ENCODE assay signal across 9 cellular contexts in genomic region chr3:157064402-157064801, GRCh38.
DNase-seq lines count a peak whose midpoint lies in the region; ATAC-seq and TF ChIP-seq lines count a peak whose summit lies in the region.
"Had no signal": no experiment of that assay in that cellular context is flagged by ENCODE, and none has a peak within 500 bp of the region (broad histone marks: within the 10 kb centered on the region; RNA-seq: fewer than 3 reads in every experiment).

No MANE protein-coding gene starts in this region.

- no peak overlapping the region for H3K23ac ChIP-seq in IMR-90 (ENCODE audit: low read depth, low read length)
- H3K23ac ChIP-seq in mesendoderm (ENCODE audit: low read length): no peak overlapping the region

- H3K4me1 Mint-ChIP-seq in endothelial cell (ENCODE audit: unreplicated experiment): no peaks in the 10 kb centered on the region
- H3K4me1 Mint-ChIP-seq in natural killer cell: peaks cover 16 to 17% of the 10 kb centered on the region in 2 donors

- H3K36me3 Mint-ChIP-seq in endothelial cell (ENCODE audit: low read depth, unreplicated experiment) (no peaks in the 10 kb centered on the region), natural killer cell (no peaks in the 10 kb centered on the region)
- H3K36me3 Mint-ChIP-seq: natural killer cell treated with Interleukin-12 subunit alpha and Interleukin-12 subunit beta and Interleukin-15 and Interleukin-18, amount 100 ng/mL, for 72 hours had no signal

- H3K4ac ChIP-seq in IMR-90 (ENCODE audit: low read depth, low read length) (no peak overlapping the region; the same call in 1 of the 2 replicates), mesendoderm (ENCODE audit: low read depth, low read length) (peak overlapping the region; percentile 48)

- H3K27ac ChIP-seq in IMR-90 (ENCODE audit: insufficient read depth, low read length) (no peak overlapping the region), mesendoderm (ENCODE audit: low read depth, low read length) (no peak overlapping the region)

- no peak overlapping the region for H3K4me2 ChIP-seq in IMR-90 (ENCODE audit: low read depth, low read length)
- no peak overlapping the region for H3K4me2 ChIP-seq in mesendoderm (ENCODE audit: low read length)

- no peak overlapping the region for H3K14ac ChIP-seq in IMR-90 (replicated peaks; ENCODE audit: low read depth, low read length)

- H3K79me1 ChIP-seq in IMR-90 (ENCODE audit: low read depth in 1 of 2, low read length in 2 of 2) (no peaks in the 10 kb centered on the region), mesendoderm (ENCODE audit: low read length) (no peaks in the 10 kb centered on the region)

- peaks cover 12% of the 10 kb centered on the region; the same call in 1 of the 2 replicates for H3K9me1 ChIP-seq in IMR-90 (ENCODE audit: insufficient read depth, low read length)

- no peaks in the 10 kb centered on the region for H4K20me1 ChIP-seq in IMR-90 (ENCODE audit: insufficient read depth, low read length)

- CTCF ChIA-PET in IMR-90 (lab: Yijun Ruan, JAX): no interaction called here

- POLR2A ChIA-PET in IMR-90 (lab: Charles Lee; ENCODE audit: unreplicated experiment): no interaction called here

- H4K8ac ChIP-seq in IMR-90 (ENCODE audit: low read depth in 2 of 2, low read length in 2 of 2) (no peak overlapping the region), mesendoderm (ENCODE audit: low read depth, low read length) (no peak overlapping the region)

- H3K9me3 ChIP-seq in IMR-90 (ENCODE audit: control insufficient read depth, insufficient read depth, low read length): no peaks in the 10 kb centered on the region

- no peak for TF ChIP-seq POLR2A in IMR-90 (IDR thresholded peaks at IDR 0.05; ENCODE audit: low read depth, low read length)

- no peak overlapping the region for H2BK120ac ChIP-seq in IMR-90 (ENCODE audit: low read depth, low read length)
- H2BK120ac ChIP-seq in mesendoderm (ENCODE audit: low read depth, low read length): no peak overlapping the region

- H3K56ac ChIP-seq in IMR-90 (ENCODE audit: extremely low read depth, insufficient read depth, low read length) (no peak overlapping the region), mesendoderm (ENCODE audit: low read length) (peak overlapping the region; percentile 30)

- no peak overlapping the region for H4K91ac ChIP-seq in IMR-90 (ENCODE audit: insufficient read depth, low read depth, low read length)

- H3K4me3 ChIP-seq in IMR-90 (ENCODE audit: insufficient read depth, low read depth, low read length) (no peak overlapping the region), mesendoderm (ENCODE audit: low read length) (no peak overlapping the region)

- no peak for TF ChIP-seq RAD21 in IMR-90 (IDR thresholded peaks at IDR 0.05; ENCODE audit: low read length)

- dilution Hi-C loops in IMR-90 (cut with HindIII; ENCODE audit: low sequenced_read_pairs, unreplicated experiment): no loop called here

- in situ Hi-C loops in IMR-90 (cut with MboI; ENCODE audit: low sequenced_read_pairs): no loop called here

- H3K4me1 ChIP-seq in IMR-90 (ENCODE audit: control insufficient read depth, insufficient read depth, low read length) (peaks cover 9% of the 10 kb centered on the region), mesendoderm (ENCODE audit: control insufficient read depth, low read depth, low read length) (peaks cover 13% of the 10 kb centered on the region)

- H2BK20ac ChIP-seq in IMR-90 (ENCODE audit: low read depth, low read length): no peak overlapping the region

- H2AK5ac ChIP-seq in IMR-90 (ENCODE audit: low read depth, low read length) (no peak overlapping the region), mesendoderm (ENCODE audit: low read length) (peak overlapping the region; percentile 37)

- intact Hi-C loops in IMR-90 (cut with micrococcal nuclease): no loop called here
- intact Hi-C loops in natural killer cell (cut with micrococcal nuclease): no loop called here

- H3K27me3 Mint-ChIP-seq in endothelial cell (ENCODE audit: unreplicated experiment): peaks cover 1% of the 10 kb centered on the region
- H3K27me3 Mint-ChIP-seq in natural killer cell (ENCODE audit: low read depth in 2 of 2): peaks cover 6 to 38% of the 10 kb centered on the region in 2 donors

- 71% methylated on average over 2 of the region's 7 CpGs; no CpG with 5 or more reads in 1 of the 2 experiments for WGBS in IMR-90 (ENCODE audit: extremely low coverage in 2 of 2, insufficient read length in 1 of 2), 2 experiments
- WGBS in mesendoderm (ENCODE audit: extremely low coverage, insufficient coverage, low lambda C conversion rate): no CpG with 5 or more reads among the region's 7 CpGs

- H3K9me3 Mint-ChIP-seq in endothelial cell (ENCODE audit: unreplicated experiment): no peaks in the 10 kb centered on the region
- H3K9me3 Mint-ChIP-seq in natural killer cell: no peaks in the 10 kb centered on the region
- H3K9me3 Mint-ChIP-seq: natural killer cell treated with Interleukin-12 subunit alpha and Interleukin-12 subunit beta and Interleukin-15 and Interleukin-18, amount 100 ng/mL, for 72 hours had no signal

- no peak overlapping the region for H3K27ac Mint-ChIP-seq in endothelial cell (ENCODE audit: unreplicated experiment)
- H3K27ac Mint-ChIP-seq in natural killer cell: no peak overlapping the region
- H3K27ac Mint-ChIP-seq: natural killer cell treated with Interleukin-12 subunit alpha and Interleukin-12 subunit beta and Interleukin-15 and Interleukin-18, amount 100 ng/mL, for 72 hours had no signal

- TF ChIP-seq CTCF in IMR-90 (conservative IDR thresholded peaks at IDR 0.05; ENCODE audit: low read depth, low read length) (no peak), endothelial cell (IDR thresholded peaks at IDR 0.05; ENCODE audit: unreplicated experiment) (no peak), natural killer cell (IDR thresholded peaks at IDR 0.05) (no peak)

- H3K36me3 ChIP-seq in IMR-90 (ENCODE audit: control insufficient read depth, insufficient read depth, low read length) (no peaks in the 10 kb centered on the region), mesendoderm (ENCODE audit: control insufficient read depth, insufficient read depth, low read length) (no peaks in the 10 kb centered on the region)

- H2BK5ac ChIP-seq in IMR-90 (ENCODE audit: low read depth, low read length, poor library complexity, severe bottlenecking) (no peak overlapping the region), mesendoderm (ENCODE audit: low read length) (peak overlapping the region; percentile 79)

- H3K18ac ChIP-seq in IMR-90 (ENCODE audit: low read depth, low read length) (no peak overlapping the region), mesendoderm (ENCODE audit: low read length) (no peak overlapping the region)

- H3K79me2 ChIP-seq in mesendoderm (ENCODE audit: control insufficient read depth, insufficient read depth, low read length): no peaks in the 10 kb centered on the region

- DNase-seq in IMR-90 (no peak), mesendoderm (peak; percentile 18), endothelial cell (ENCODE audit: low spot score) (no peak), natural killer cell (no peak)
- no peak for DNase-seq in activated CD4-positive, CD25-positive, alpha-beta regulatory T cell treated with anti-CD3 and anti-CD28 coated beads, Interleukin-2, amount 50 U/mL, for 72 hours
- DNase-seq in activated CD4-positive, CD25-positive, alpha-beta regulatory T cell (lab: John Stamatoyannopoulos, UW): no peak

- H3K9ac ChIP-seq in IMR-90 (ENCODE audit: low read depth, low read length): no peak overlapping the region
- H3K9ac ChIP-seq in mesendoderm (ENCODE audit: low read length): no peak overlapping the region

- H3K4me3 Mint-ChIP-seq in endothelial cell (ENCODE audit: unreplicated experiment): no peak overlapping the region
- H3K4me3 Mint-ChIP-seq in natural killer cell: no peak overlapping the region
- H3K4me3 Mint-ChIP-seq: natural killer cell treated with Interleukin-12 subunit alpha and Interleukin-12 subunit beta and Interleukin-15 and Interleukin-18, amount 100 ng/mL, for 72 hours had no signal

- ATAC-seq in GM18873 (IDR thresholded peaks at IDR 0.05; ENCODE audit: low FRiP score, unreplicated experiment) (peak; percentile 80), HG02588 (IDR thresholded peaks at IDR 0.05; ENCODE audit: unreplicated experiment) (peak; percentile 69), IMR-90 (ENCODE audit: low read depth) (no peak), natural killer cell (no peak)
- ATAC-seq: natural killer cell treated with Interleukin-12 subunit alpha and Interleukin-12 subunit beta and Interleukin-15 and Interleukin-18, amount 100 ng/mL, for 72 hours had no signal

- H3K27me3 ChIP-seq in IMR-90 (ENCODE audit: control insufficient read depth, insufficient read depth, low read length) (no peaks in the 10 kb centered on the region), mesendoderm (ENCODE audit: insufficient read depth, low read length, poor library complexity) (no peaks in the 10 kb centered on the region)

- H2AFZ ChIP-seq in IMR-90 (replicated peaks; ENCODE audit: low read length, poor library complexity): peak overlapping the region; percentile 17

- no peak overlapping the region for H2BK15ac ChIP-seq in IMR-90 (ENCODE audit: low read depth, low read length)
- H2BK15ac ChIP-seq in mesendoderm (replicated peaks; ENCODE audit: low read depth): no peak overlapping the region

- BruUV-seq in IMR-90 (replicated peaks; lab: Mats Ljungman, UMichigan): no TSS peak

- H2AK9ac ChIP-seq in IMR-90 (replicated peaks; ENCODE audit: low read depth, low read length, poor library complexity): no peak overlapping the region

- H4K5ac ChIP-seq in IMR-90 (ENCODE audit: low read depth, low read length) (no peak overlapping the region), mesendoderm (ENCODE audit: low read length) (no peak overlapping the region)

TF ChIP-seq in IMR-90, 13 proteins besides CTCF, POLR2A, EP300 and RAD21:
- TF ChIP-seq MAFK (IDR thresholded peaks at IDR 0.05; ENCODE audit: low read depth, low read length): no peak
- TF ChIP-seq RFX5 (IDR thresholded peaks at IDR 0.05; ENCODE audit: low read depth, low read length): no peak
- TF ChIP-seq SMC3 (IDR thresholded peaks at IDR 0.05; ENCODE audit: low read depth, low read length): no peak

Comparison
In these comparisons a context has a peak if more than half of its experiments do, and no peak if none do; other contexts are left out.
1. ATAC-seq: peak in GM18873 (single experiment) and HG02588 (single experiment); none in IMR-90 (single experiment) and natural killer cell (0 of 3).